Comparison of ENCODE assay signal across 9 cellular contexts in the genomic region with DNA sequence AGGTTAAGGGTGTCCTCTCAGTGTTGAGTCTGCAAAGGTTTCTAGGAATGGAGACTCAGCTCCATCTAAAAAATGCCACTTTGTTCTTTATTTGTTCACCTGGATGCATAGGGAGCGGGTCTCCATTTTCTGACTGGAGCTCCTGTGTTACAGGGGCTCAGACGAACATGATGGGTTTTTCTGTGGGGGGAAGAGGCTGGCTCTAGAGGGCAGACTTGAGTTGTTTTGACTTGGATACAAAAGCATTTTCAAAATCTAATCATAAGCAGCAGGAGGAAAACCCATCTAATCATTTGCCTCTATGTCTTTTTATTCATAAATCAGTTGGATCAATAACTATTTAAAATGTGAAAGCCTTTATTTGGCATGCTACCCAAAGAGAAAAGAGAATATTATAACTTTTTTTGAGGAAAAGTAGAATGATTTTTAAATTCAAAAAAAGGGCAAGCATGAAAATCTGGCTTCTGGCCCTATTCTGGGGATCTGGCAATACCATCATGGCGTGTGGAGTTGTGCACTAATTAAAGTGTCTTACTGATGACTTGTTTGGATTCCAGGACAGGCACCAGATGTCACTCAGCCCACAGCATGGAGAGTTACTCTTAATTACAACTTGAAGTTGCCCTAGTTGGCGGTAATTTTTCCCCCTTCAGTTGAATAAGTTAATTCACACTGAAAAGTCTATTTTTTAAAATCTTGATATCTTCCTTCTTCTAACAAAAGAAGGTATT.
DNase-seq lines count a peak whose midpoint lies in the region; ATAC-seq and TF ChIP-seq lines count a peak whose summit lies in the region.
"Had no signal": no experiment of that assay in that cellular context is flagged by ENCODE, and none has a peak within 500 bp of the region (broad histone marks: within the 10 kb centered on the region; RNA-seq: fewer than 3 reads in every experiment).

No MANE protein-coding gene starts in this region.

- no peaks in the 10 kb centered on the region for H3K27me3 ChIP-seq in sigmoid colon
- no peaks in the 10 kb centered on the region for H3K27me3 ChIP-seq in gastroesophageal sphincter

- intact Hi-C loops in sigmoid colon (cut with DNase I) = no loop called here

- in situ Hi-C loops in astrocyte of the spinal cord (cut with HindIII; ENCODE audit: low sequenced_read_pairs) = no loop called here

- H3K36me3 ChIP-seq in sigmoid colon = no peaks in the 10 kb centered on the region
- H3K36me3 ChIP-seq in gastroesophageal sphincter = no peaks in the 10 kb centered on the region

- H3K4me1 ChIP-seq in sigmoid colon = no peaks in the 10 kb centered on the region
- no peaks in the 10 kb centered on the region for H3K4me1 ChIP-seq in gastroesophageal sphincter

- DNase-seq in ELF-1 (ENCODE audit: low read depth, low spot score) (peak; percentile 50), astrocyte of the spinal cord (ENCODE audit: low read depth, low spot score) (peak; percentile 4), medulla oblongata (ENCODE audit: extremely low spot score) (peak; percentile 58), sigmoid colon (no peak)
- no peak for DNase-seq in activated CD4-positive, alpha-beta T cell treated with anti-CD3 and anti-CD28 coated beads for 48 hours

- 65 to 70% methylated on average over 4 of the region's 4 CpGs for WGBS in sigmoid colon, 2 donors
- 54 to 69% methylated on average over 4 of the region's 4 CpGs for WGBS in gastroesophageal sphincter (ENCODE audit: low coverage in 1 of 2), 2 donors

- no peak for TF ChIP-seq EP300 in sigmoid colon (IDR thresholded peaks at IDR 0.05)
- TF ChIP-seq EP300 in gastroesophageal sphincter (IDR thresholded peaks at IDR 0.05) = no peak

- TF ChIP-seq CTCF in astrocyte of the spinal cord (IDR thresholded peaks at IDR 0.05; ENCODE audit: low read depth, low read length) = peak; percentile 45
- TF ChIP-seq CTCF in sigmoid colon (IDR thresholded peaks at IDR 0.05) = no peak
- peak in 1 of 4 experiments; percentile 35 for TF ChIP-seq CTCF in gastroesophageal sphincter (IDR thresholded peaks at IDR 0.05)

- H3K9me3 ChIP-seq in sigmoid colon (no peaks in the 10 kb centered on the region), gastroesophageal sphincter (no peaks in the 10 kb centered on the region)

- no peak overlapping the region for H3K4me3 ChIP-seq in astrocyte of the spinal cord (ENCODE audit: low read depth, low read length)
- H3K4me3 ChIP-seq in sigmoid colon = no peak overlapping the region
- H3K4me3 ChIP-seq in gastroesophageal sphincter = no peak overlapping the region
- H3K4me3 ChIP-seq: lung had no signal

- ATAC-seq in HG02938 (IDR thresholded peaks at IDR 0.05; ENCODE audit: unreplicated experiment) = peak; percentile 55
- ATAC-seq in GM18870 (IDR thresholded peaks at IDR 0.05; ENCODE audit: unreplicated experiment) = no peak
- ATAC-seq in gastroesophageal sphincter = no peak

- TF ChIP-seq POLR2A in sigmoid colon (IDR thresholded peaks at IDR 0.05) = no peak
- no peak for TF ChIP-seq POLR2A in gastroesophageal sphincter (IDR thresholded peaks at IDR 0.05)

- no peak overlapping the region for H3K27ac ChIP-seq in sigmoid colon
- H3K27ac ChIP-seq in gastroesophageal sphincter = no peak overlapping the region

Comparison
In these comparisons a context has a peak if more than half of its experiments do, and no peak if none do; other contexts are left out.
1. DNase-seq: peak in ELF-1 (single experiment), astrocyte of the spinal cord (single experiment) and medulla oblongata (single experiment); none in activated CD4-positive, alpha-beta T cell treated with anti-CD3 and anti-CD28 coated beads for 48 hours (single experiment) and sigmoid colon (single experiment).